ENCODE assay signal across 9 cellular contexts in the genomic region with DNA sequence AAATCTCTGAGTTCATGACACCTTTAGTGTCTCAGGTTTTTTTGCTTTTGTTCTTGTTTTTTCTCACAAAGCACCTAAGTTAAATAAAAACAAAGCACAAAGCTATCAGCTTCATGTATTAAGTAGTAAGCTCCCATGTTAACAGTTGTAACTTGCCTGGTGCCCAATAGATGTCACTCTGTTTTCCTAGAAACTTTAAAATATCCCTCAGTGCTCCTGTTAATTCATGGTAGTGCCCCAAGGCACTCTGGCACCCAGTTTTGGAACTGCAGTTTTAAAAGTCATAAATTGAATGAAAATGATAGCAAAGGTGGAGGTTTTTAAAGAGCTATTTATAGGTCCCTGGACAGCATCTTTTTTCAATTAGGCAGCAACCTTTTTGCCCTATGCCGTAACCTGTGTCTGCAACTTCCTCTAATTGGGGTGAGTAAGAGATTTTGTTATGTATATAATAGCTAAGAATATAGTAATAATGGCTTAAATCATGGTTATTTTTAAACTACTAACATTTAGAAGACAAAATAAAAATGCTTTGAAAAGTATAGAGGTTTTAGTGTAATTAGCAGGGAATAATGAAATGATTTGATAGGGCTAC.
DNase-seq lines count a peak whose midpoint lies in the region; ATAC-seq and TF ChIP-seq lines count a peak whose summit lies in the region.
"Had no signal": no experiment of that assay in that cellular context is flagged by ENCODE, and none has a peak within 500 bp of the region (broad histone marks: within the 10 kb centered on the region; RNA-seq: fewer than 3 reads in every experiment).

No MANE protein-coding gene starts in this region.

- peak overlapping the region in 1 of 3 experiments; percentile 10 for H3K4me3 Mint-ChIP-seq in nephron

- ATAC-seq in GM21360 (IDR thresholded peaks at IDR 0.05; ENCODE audit: unreplicated experiment) (no peak), GM18858 (IDR thresholded peaks at IDR 0.05; ENCODE audit: unreplicated experiment) (no peak)

- no peaks in the 10 kb centered on the region for H3K27me3 ChIP-seq in adipocyte (replicated peaks; ENCODE audit: control insufficient read depth, insufficient read depth, low read length)

- H3K9me3 ChIP-seq in adipocyte (ENCODE audit: control insufficient read depth, low read length) = peaks cover under 1% of the 10 kb centered on the region

- H3K27me3 Mint-ChIP-seq in nephron (ENCODE audit: low read depth) = no peaks in the 10 kb centered on the region

- H3K9me3 Mint-ChIP-seq in nephron = peaks cover 3% of the 10 kb centered on the region

- no peak for TF ChIP-seq POLR2A in NB4 (IDR thresholded peaks at IDR 0.05; ENCODE audit: extremely low read depth, insufficient read length)

- H3K4me1 Mint-ChIP-seq in nephron = no peaks in the 10 kb centered on the region

- no peak overlapping the region for H3K27ac Mint-ChIP-seq in nephron

- peak; percentile 12 for DNase-seq in NB4 (ENCODE audit: low read depth)
- peak; percentile 37 for DNase-seq in adipocyte (ENCODE audit: low read depth)
- no peak for DNase-seq in C1 segment of cervical spinal cord (lab: John Stamatoyannopoulos, UW)
- DNase-seq: activated CD8-positive, alpha-beta memory T cell treated with anti-CD3 and anti-CD28 coated beads, Interleukin-2, amount 50 U/mL, for 48 hours; effector memory CD4-positive, alpha-beta T cell had no signal

- H3K4me1 ChIP-seq in adipocyte (ENCODE audit: control insufficient read depth, insufficient read depth, low read length) = no peaks in the 10 kb centered on the region

- TF ChIP-seq CTCF in GM12873 (IDR thresholded peaks at IDR 0.05; ENCODE audit: insufficient read depth, low read depth, low read length, missing control alignments) (peak; percentile 5), NB4 (IDR thresholded peaks at IDR 0.05; ENCODE audit: low read depth, low read length) (peak; percentile 28), nephron (IDR thresholded peaks at IDR 0.05; ENCODE audit: unreplicated experiment in 3 of 3) (peak; percentile 32 to 61 (median 37))

- H3K36me3 ChIP-seq in adipocyte (ENCODE audit: control insufficient read depth, insufficient read depth, low read length, severe bottlenecking) = no peaks in the 10 kb centered on the region

- no peak overlapping the region for H3K4me3 ChIP-seq in NB4 (ENCODE audit: low read depth, low read length)
- no peak overlapping the region for H3K4me3 ChIP-seq in adipocyte (ENCODE audit: low read length)

- H3K36me3 Mint-ChIP-seq in nephron (ENCODE audit: low read depth) = no peaks in the 10 kb centered on the region

- H3K9ac ChIP-seq in adipocyte (ENCODE audit: low read length) = no peak overlapping the region

Comparison
In these comparisons a context has a peak if more than half of its experiments do, and no peak if none do; other contexts are left out.
1. DNase-seq: peak in NB4 (single experiment) and adipocyte (single experiment); none in C1 segment of cervical spinal cord (0 of 14).
2. Peak in every context shown above with its lines, with median percentiles within 50 percentile points of each other: CTCF ChIP-seq.